29 cellular contexts compared by ENCODE assay signal in the genomic region with DNA sequence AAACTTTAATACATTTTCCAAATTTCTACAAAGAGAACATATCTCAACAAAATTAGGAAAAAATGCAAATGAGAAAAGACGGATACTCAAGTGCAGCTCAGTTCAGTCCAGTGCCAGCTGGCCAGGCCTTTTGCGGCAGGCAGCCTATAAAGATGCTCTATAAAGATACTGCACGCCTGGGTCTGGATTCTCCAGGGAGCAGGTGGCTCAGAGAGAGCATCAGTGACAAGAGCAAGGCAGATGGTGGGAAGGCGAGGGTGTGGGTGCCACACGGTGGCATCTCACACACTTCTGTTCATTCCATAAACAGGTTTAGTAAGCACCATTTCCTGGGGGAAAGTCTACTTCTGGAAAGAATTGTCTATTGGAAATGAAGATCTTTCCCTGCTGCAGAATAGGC. TPM values are rescaled to one million over a fixed set of nuclear protein-coding genes. Genes with fewer than 3 reads are reported as not detected.
"Had no signal": no experiment of that assay in that cellular context is flagged by ENCODE, and none has a peak within 500 bp of the region (broad histone marks: within the 10 kb centered on the region; RNA-seq: fewer than 3 reads in every experiment).

No MANE protein-coding gene starts in this region.

- DNase-seq: activated CD4-positive, alpha-beta T cell treated with anti-CD3 and anti-CD28 coated beads for 36 hours; activated CD4-positive, CD25-positive, alpha-beta regulatory T cell; activated CD8-positive, alpha-beta memory T cell treated with anti-CD3 and anti-CD28 coated beads, Interleukin-2, amount 10 ng/mL, durations not matched to agents 7 days and 5 days; activated CD8-positive, alpha-beta T cell treated with anti-CD3 and anti-CD28 coated beads, Interleukin-2, amount 10 ng/mL, durations not matched to agents 7 days and 5 days; activated naive CD4-positive, alpha-beta T cell; activated T-cell treated with anti-CD3 and anti-CD28 coated beads, Interleukin-2, amount 50 U/mL, for 48 hours; central memory CD4-positive, alpha-beta T cell; effector CD4-positive, alpha-beta T cell; foreskin keratinocyte; heart right ventricle; left ventricle myocardium inferior; mesendoderm; natural killer cell; occipital lobe; stimulated activated CD4-positive, alpha-beta T cell treated with anti-CD3 and anti-CD28 coated beads, Interleukin-1b, Interleukin-23, amount 100 ng/mL, for 48 hours; stimulated activated naive B cell treated with anti-CD40 and anti-IgM and Interleukin-4, amounts not matched to agents 10 μg/mL and 1 μg/mL and 100 μg/mL, for 72 hours; stomach; tibial artery; upper lobe of right lung had no signal

- H3K4me3 ChIP-seq: breast epithelium, esophagus muscularis mucosa, heart right ventricle, left ventricle myocardium inferior, lung, neural progenitor cell, right atrium auricular region, smooth muscle cell, stomach, suprapubic skin, tibial artery, upper lobe of right lung had no signal

- H3K9me3 ChIP-seq: breast epithelium, esophagus muscularis mucosa, heart right ventricle, left ventricle myocardium inferior, right atrium auricular region, stomach, suprapubic skin, tibial artery, upper lobe of right lung had no signal

- ATAC-seq: activated CD4-positive, alpha-beta T cell treated with anti-CD3 and anti-CD28 coated beads for 36 hours; activated CD8-positive, alpha-beta memory T cell treated with anti-CD3 and anti-CD28 coated beads, Interleukin-2, amount 10 ng/mL, durations not matched to agents 7 days and 5 days; activated CD8-positive, alpha-beta T cell treated with anti-CD3 and anti-CD28 coated beads, Interleukin-2, amount 10 ng/mL, durations not matched to agents 7 days and 5 days; activated naive CD4-positive, alpha-beta T cell treated with anti-CD3 and anti-CD28 coated beads, Interleukin-2, amount 50 U/mL, for 72 hours; foreskin keratinocyte; heart right ventricle; natural killer cell; stimulated activated naive B cell treated with anti-CD40 and anti-IgM and Interleukin-4, amounts not matched to agents 10 μg/mL and 1 μg/mL and 100 μg/mL, for 72 hours; upper lobe of right lung had no signal

- H3K36me3 ChIP-seq: breast epithelium, esophagus muscularis mucosa, heart right ventricle, left ventricle myocardium inferior, neural progenitor cell, right atrium auricular region, stomach, suprapubic skin, tibial artery, upper lobe of right lung had no signal

- H3K4me1 ChIP-seq: breast epithelium, esophagus muscularis mucosa, foreskin keratinocyte, heart right ventricle, left ventricle myocardium inferior, parathyroid adenoma, right atrium auricular region, stomach, suprapubic skin, tibial artery, upper lobe of right lung had no signal

- H3K27ac ChIP-seq: breast epithelium, esophagus muscularis mucosa, foreskin keratinocyte, heart right ventricle, left ventricle myocardium inferior, neural progenitor cell, parathyroid adenoma, right atrium auricular region, stomach, suprapubic skin, tibial artery, upper lobe of right lung had no signal

- H3K27me3 ChIP-seq: breast epithelium, esophagus muscularis mucosa, foreskin keratinocyte, heart right ventricle, neural progenitor cell, right atrium auricular region, stomach, suprapubic skin, tibial artery had no signal

RNA-seq across cellular contexts. Expression of a gene that starts 18.1 kb away (rescaled TPM):
- total RNA-seq: activated CD4-positive, alpha-beta T cell treated with anti-CD3 and anti-CD28 coated beads for 36 hours; activated CD8-positive, alpha-beta memory T cell treated with anti-CD3 and anti-CD28 coated beads, Interleukin-2, amount 10 ng/mL, durations not matched to agents 7 days and 5 days; activated CD8-positive, alpha-beta T cell treated with anti-CD3 and anti-CD28 coated beads, Interleukin-2, amount 10 ng/mL, durations not matched to agents 7 days and 5 days; mononuclear cell; natural killer cell had no signal
